Comparison of ENCODE assay signal across 1 cellular context in the genomic region with DNA sequence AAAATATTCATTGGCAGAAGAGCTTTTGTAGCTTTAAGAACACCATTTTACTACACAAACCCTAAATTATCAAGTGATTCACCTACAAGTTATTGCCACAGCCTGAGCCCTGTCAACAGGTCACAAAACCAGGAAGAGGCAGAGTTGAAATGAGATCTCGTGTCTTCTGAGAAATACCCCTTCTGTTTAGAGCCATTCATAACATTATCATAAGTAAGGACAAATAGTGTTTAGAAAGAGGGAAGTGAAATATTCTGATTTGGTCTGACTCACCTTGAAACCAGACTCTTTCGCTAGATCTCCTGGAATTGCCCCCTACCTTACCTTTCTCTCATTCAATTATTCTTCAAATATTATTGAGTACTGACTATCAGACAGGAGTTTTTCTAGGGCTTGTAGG.
TF ChIP-seq lines count a peak whose summit lies in the region.

No MANE protein-coding gene starts in this region.

TF ChIP-seq in HepG2, 621 proteins besides CTCF, POLR2A, EP300 and RAD21:
- TF ChIP-seq MLLT10 (CRISPR knock-in tag; IDR thresholded peaks at IDR 0.05) (no peak), ZNF773 (CRISPR knock-in tag; IDR thresholded peaks at IDR 0.05; ENCODE audit: borderline replicate concordance) (no peak), ZKSCAN5 (CRISPR knock-in tag; IDR thresholded peaks at IDR 0.05) (no peak), ONECUT2 (CRISPR knock-in tag; IDR thresholded peaks at IDR 0.05) (no peak), NFYB (CRISPR knock-in tag; IDR thresholded peaks at IDR 0.05) (no peak), RXRB (CRISPR knock-in tag; IDR thresholded peaks at IDR 0.05; ENCODE audit: borderline replicate concordance) (no peak), ZNF839 (CRISPR knock-in tag; IDR thresholded peaks at IDR 0.05; ENCODE audit: borderline replicate concordance) (no peak)
- TF ChIP-seq, protein P1, sequence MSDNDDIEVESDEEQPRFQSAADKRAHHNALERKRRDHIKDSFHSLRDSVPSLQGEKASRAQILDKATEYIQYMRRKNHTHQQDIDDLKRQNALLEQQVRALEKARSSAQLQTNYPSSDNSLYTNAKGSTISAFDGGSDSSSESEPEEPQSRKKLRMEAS (IDR thresholded peaks at IDR 0.05), result no peak
- TF ChIP-seq, protein P2, sequence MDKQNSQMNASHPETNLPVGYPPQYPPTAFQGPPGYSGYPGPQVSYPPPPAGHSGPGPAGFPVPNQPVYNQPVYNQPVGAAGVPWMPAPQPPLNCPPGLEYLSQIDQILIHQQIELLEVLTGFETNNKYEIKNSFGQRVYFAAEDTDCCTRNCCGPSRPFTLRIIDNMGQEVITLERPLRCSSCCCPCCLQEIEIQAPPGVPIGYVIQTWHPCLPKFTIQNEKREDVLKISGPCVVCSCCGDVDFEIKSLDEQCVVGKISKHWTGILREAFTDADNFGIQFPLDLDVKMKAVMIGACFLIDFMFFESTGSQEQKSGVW (CRISPR knock-in tag; IDR thresholded peaks at IDR 0.05; ENCODE audit: borderline replicate concordance), result no peak
TF ChIP-seq in HepG2: peak in this region for 0.
